1 cellular context compared by ENCODE assay signal in the genomic region with DNA sequence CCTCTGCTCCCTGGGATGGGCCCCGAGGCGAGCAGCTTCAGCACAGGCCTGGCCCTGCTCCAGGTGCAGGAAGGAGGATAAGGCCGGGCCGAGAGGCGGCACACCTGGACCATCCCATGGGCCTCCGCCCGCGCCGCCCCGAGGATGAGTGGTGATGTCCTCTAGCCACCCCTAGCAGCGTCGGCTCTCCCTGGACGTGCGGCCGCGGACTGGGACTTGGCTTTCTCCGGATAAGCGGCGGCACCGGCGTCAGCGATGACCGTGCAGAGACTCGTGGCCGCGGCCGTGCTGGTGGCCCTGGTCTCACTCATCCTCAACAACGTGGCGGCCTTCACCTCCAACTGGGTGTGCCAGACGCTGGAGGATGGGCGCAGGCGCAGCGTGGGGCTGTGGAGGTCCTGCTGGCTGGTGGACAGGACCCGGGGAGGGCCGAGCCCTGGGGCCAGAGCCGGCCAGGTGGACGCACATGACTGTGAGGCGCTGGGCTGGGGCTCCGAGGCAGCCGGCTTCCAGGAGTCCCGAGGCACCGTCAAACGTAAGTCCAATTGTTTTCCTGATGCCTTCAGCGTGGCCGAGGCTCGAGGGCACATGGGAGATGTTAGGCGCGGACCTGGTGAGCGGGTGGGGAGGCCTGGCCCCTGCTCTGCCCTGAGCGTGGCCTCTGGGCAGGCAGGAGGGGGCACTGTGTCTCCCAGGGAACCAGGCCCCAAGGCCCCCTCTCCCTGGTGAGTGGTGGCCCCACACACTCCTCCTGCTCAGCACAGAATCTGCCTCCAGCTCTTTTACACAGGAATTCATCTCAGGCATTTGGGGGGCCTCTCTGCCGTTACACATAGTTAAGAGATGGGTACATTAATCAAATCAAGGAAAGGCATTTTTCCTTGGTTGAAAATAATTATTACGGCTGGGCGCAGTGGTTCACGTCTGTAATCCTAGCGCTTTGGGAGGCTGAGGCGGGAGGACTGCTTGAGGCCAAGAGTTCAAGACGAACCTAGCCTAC.
TF ChIP-seq lines count a peak whose summit lies in the region.

No MANE protein-coding gene starts in this region.

TF ChIP-seq in IMR-90, 13 proteins besides CTCF, POLR2A, EP300 and RAD21 (continued from another document):
- TF ChIP-seq MAZ (IDR thresholded peaks at IDR 0.05; ENCODE audit: borderline replicate concordance, low read depth, low read length) (no peak), MAFK (IDR thresholded peaks at IDR 0.05; ENCODE audit: low read depth, low read length) (no peak), RCOR1 (IDR thresholded peaks at IDR 0.05; ENCODE audit: insufficient replicate concordance, low read length) (no peak), CHD1 (IDR thresholded peaks at IDR 0.05; ENCODE audit: low read depth, low read length) (no peak), BHLHE40 (IDR thresholded peaks at IDR 0.05; ENCODE audit: low read depth, low read length) (no peak)
- TF ChIP-seq, protein P1, sequence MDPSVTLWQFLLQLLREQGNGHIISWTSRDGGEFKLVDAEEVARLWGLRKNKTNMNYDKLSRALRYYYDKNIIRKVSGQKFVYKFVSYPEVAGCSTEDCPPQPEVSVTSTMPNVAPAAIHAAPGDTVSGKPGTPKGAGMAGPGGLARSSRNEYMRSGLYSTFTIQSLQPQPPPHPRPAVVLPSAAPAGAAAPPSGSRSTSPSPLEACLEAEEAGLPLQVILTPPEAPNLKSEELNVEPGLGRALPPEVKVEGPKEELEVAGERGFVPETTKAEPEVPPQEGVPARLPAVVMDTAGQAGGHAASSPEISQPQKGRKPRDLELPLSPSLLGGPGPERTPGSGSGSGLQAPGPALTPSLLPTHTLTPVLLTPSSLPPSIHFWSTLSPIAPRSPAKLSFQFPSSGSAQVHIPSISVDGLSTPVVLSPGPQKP (IDR thresholded peaks at IDR 0.05; ENCODE audit: borderline replicate concordance, low read depth, low read length), result no peak
